ENCODE assay signal across 1 cellular context in the genomic region with DNA sequence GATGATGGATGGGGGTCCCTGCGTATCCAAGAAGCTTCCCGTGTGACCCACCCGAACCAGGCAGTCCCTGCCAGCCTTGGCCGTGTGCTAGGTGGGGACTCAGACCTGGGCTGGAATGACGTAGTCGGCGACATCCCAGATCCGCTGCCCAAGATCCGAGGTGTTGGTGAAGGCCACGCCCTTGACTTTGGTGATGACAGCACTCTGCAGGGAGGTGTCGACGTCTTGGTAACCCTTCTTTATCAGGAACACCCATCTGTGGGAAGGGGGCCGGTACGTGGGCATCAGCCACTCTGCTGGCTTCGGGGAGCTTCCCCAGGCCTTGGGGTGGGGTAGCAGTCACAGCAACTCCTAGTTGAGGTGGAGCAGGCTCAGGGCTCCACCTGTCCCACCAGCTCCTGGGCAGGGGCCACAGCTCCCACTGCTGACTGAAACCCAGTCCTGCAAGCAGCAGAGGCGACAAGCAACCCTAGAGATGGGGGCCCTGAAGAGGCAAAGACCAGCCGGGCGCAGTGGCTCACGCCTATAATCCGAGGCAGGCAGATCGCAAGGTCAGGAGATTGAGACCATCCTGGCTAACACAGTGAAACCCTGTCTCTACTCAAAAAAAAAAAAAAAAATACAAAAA.
TF ChIP-seq lines count a peak whose summit lies in the region.

No MANE protein-coding gene starts in this region.

TF ChIP-seq in K562, 482 proteins besides CTCF, POLR2A, EP300 and RAD21:
- TF ChIP-seq SRSF3 (IDR thresholded peaks at IDR 0.05; ENCODE audit: insufficient read depth, low read length) (no peak), MEIS2 (IDR thresholded peaks at IDR 0.05; ENCODE audit: partially characterized antibody) (peak; percentile 22)
